Comparison of ENCODE assay signal across 21 cellular contexts in the genomic region with DNA sequence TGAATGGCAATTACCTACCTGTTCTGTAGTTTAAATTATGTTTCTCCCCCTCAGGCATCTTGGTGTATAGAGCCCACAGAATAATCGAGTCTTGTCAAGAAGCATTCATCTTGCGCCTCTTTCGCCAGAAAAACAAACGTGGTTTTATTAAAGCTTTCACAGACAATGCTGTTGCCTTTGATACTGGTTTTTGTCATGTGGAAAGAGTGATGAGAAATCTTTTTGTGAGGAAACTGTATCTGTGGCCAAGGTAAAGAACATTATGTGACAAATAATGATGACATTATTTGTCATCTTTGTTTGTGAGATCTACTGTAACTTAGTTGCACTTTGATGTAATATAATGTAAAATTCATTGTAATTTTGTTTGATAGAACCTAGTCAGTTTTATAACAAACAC.
"Had no signal": no experiment of that assay in that cellular context is flagged by ENCODE, and none has a peak within 500 bp of the region (broad histone marks: within the 10 kb centered on the region; RNA-seq: fewer than 3 reads in every experiment).

No MANE protein-coding gene starts in this region.

- H3K4me3 ChIP-seq: dorsolateral prefrontal cortex, tibial nerve had no signal

- H3K4me1 ChIP-seq: foreskin keratinocyte had no signal

- H3K9me3 Mint-ChIP-seq: activated CD4-positive, alpha-beta memory T cell treated with anti-CD3 and anti-CD28 coated beads for 36 hours; activated naive CD8-positive, alpha-beta T cell treated with anti-CD3 and anti-CD28 coated beads, Interleukin-2, amount 10 ng/mL, durations not matched to agents 7 days and 5 days; activated T-helper 2 cell treated with anti-CD3 and anti-CD28 coated beads, Interferon-gamma antibody, Interleukin-2, Interleukin-4, amounts not matched to agents 10 μg/mL and 5 μg/mL and 100 μg/mL, durations not matched to agents 14 hours and 24 hours and 36 hours; brain; natural killer cell treated with Interleukin-12 subunit alpha and Interleukin-12 subunit beta and Interleukin-15 and Interleukin-18, amount 100 ng/mL, for 72 hours had no signal

- H3K4me3 Mint-ChIP-seq: activated CD4-positive, alpha-beta memory T cell treated with anti-CD3 and anti-CD28 coated beads for 36 hours; activated naive CD8-positive, alpha-beta T cell treated with anti-CD3 and anti-CD28 coated beads, Interleukin-2, amount 10 ng/mL, durations not matched to agents 7 days and 5 days; brain; natural killer cell treated with Interleukin-12 subunit alpha and Interleukin-12 subunit beta and Interleukin-15 and Interleukin-18, amount 100 ng/mL, for 72 hours had no signal

- H3K9me3 ChIP-seq: tibial nerve had no signal

- H3K27me3 ChIP-seq: dorsolateral prefrontal cortex, foreskin keratinocyte, tibial nerve had no signal

- ATAC-seq: foreskin keratinocyte; left cardiac atrium; natural killer cell treated with Interleukin-12 subunit alpha and Interleukin-12 subunit beta and Interleukin-15 and Interleukin-18, amount 100 ng/mL, for 72 hours; stimulated activated naive CD8-positive, alpha-beta T cell treated with anti-CD3 and anti-CD28 coated beads, Interleukin-15, Interleukin-2, amounts not matched to agents 100 U/mL and 50 U/mL, for 24 hours had no signal

- H3K27me3 Mint-ChIP-seq: activated CD4-positive, alpha-beta memory T cell treated with anti-CD3 and anti-CD28 coated beads for 36 hours; activated naive CD8-positive, alpha-beta T cell treated with anti-CD3 and anti-CD28 coated beads, Interleukin-2, amount 10 ng/mL, durations not matched to agents 7 days and 5 days; brain; natural killer cell treated with Interleukin-12 subunit alpha and Interleukin-12 subunit beta and Interleukin-15 and Interleukin-18, amount 100 ng/mL, for 72 hours had no signal

- H3K27ac Mint-ChIP-seq: activated CD4-positive, alpha-beta memory T cell treated with anti-CD3 and anti-CD28 coated beads for 36 hours; activated naive CD8-positive, alpha-beta T cell treated with anti-CD3 and anti-CD28 coated beads, Interleukin-2, amount 10 ng/mL, durations not matched to agents 7 days and 5 days; activated T-helper 2 cell treated with anti-CD3 and anti-CD28 coated beads, Interferon-gamma antibody, Interleukin-2, Interleukin-4, amounts not matched to agents 10 μg/mL and 5 μg/mL and 100 μg/mL, durations not matched to agents 14 hours and 24 hours and 36 hours; natural killer cell treated with Interleukin-12 subunit alpha and Interleukin-12 subunit beta and Interleukin-15 and Interleukin-18, amount 100 ng/mL, for 72 hours had no signal

- DNase-seq: activated CD4-positive, alpha-beta memory T cell treated with anti-CD3 and anti-CD28 coated beads for 36 hours; activated naive CD4-positive, alpha-beta T cell treated with Interleukin-2 at 50 U/mL for 16 hours; activated naive CD8-positive, alpha-beta T cell treated with anti-CD3 and anti-CD28 coated beads, Interleukin-2, amount 10 ng/mL, durations not matched to agents 7 days and 5 days; activated T-cell treated with anti-CD3 and anti-CD28 coated beads for 4 hours; caudate nucleus; dorsolateral prefrontal cortex; foreskin keratinocyte; glutamatergic neuron; hippocampal formation; left cardiac atrium; nucleus accumbens; stimulated activated CD4-positive, alpha-beta T cell treated with anti-CD3 and anti-CD28 coated beads, Interleukin-12 subunit alpha, Interleukin-12 subunit beta, amount 100 ng/mL, for 4 hours; stimulated activated CD4-positive, alpha-beta T cell treated with anti-CD3 and anti-CD28 coated beads, Interleukin-1b, Interleukin-23, amount 100 ng/mL, for 48 hours; stimulated activated CD8-positive, alpha-beta memory T cell treated with anti-CD3 and anti-CD28 coated beads, Interleukin-4, amount 100 ng/mL, for 48 hours; stimulated activated naive CD8-positive, alpha-beta T cell treated with anti-CD3 and anti-CD28 coated beads, Interleukin-15, Interleukin-2, amounts not matched to agents 100 U/mL and 50 U/mL, for 24 hours; substantia nigra; T-helper 2 cell had no signal

- H3K27ac ChIP-seq: foreskin keratinocyte, tibial nerve had no signal
